Comparison of ENCODE assay signal across 16 cellular contexts in genomic region chr6:55397986-55398385, GRCh38.
"Had no signal": no experiment of that assay in that cellular context is flagged by ENCODE, and none has a peak within 500 bp of the region (broad histone marks: within the 10 kb centered on the region; RNA-seq: fewer than 3 reads in every experiment).

No MANE protein-coding gene starts in this region.

- H3K79me2 ChIP-seq: hepatocyte had no signal

- DNase-seq: effector memory CD4-positive, alpha-beta T cell; foreskin keratinocyte; head of caudate nucleus; naive thymus-derived CD4-positive, alpha-beta T cell; nephron progenitor cell; psoas muscle; retina; right lobe of liver; spleen; stimulated activated CD4-positive, alpha-beta T cell treated with anti-CD3 and anti-CD28 coated beads, Interleukin-15, amount 100 ng/mL, for 24 hours; stimulated activated CD4-positive, alpha-beta T cell treated with anti-CD3 and anti-CD28 coated beads, Interleukin-1b, Interleukin-23, amount 100 ng/mL, for 48 hours; stimulated activated CD4-positive, alpha-beta T cell treated with anti-CD3 and anti-CD28 coated beads, Interleukin-4, amount 100 ng/mL, for 24 hours; tibial artery had no signal

- H3K4me2 ChIP-seq: hepatocyte had no signal

- H3K36me3 ChIP-seq: right lobe of liver, spleen, tibial artery had no signal

- H3K9me3 ChIP-seq: psoas muscle, right lobe of liver, spleen, tibial artery had no signal

- H3K4me1 ChIP-seq: foreskin keratinocyte, psoas muscle, right lobe of liver, spleen, tibial artery had no signal

- H2AFZ ChIP-seq: hepatocyte had no signal

- H3K27me3 ChIP-seq: hepatocyte, right lobe of liver, spleen, tibial artery had no signal

- H3K4me3 ChIP-seq: hepatocyte, psoas muscle, right lobe of liver, spleen, tibial artery had no signal

- H3K27ac ChIP-seq: foreskin keratinocyte, hepatocyte, psoas muscle, right lobe of liver, spleen, tibial artery had no signal

- ATAC-seq: esophagus mucosa; foreskin keratinocyte; naive thymus-derived CD4-positive, alpha-beta T cell; psoas muscle; right lobe of liver; stimulated activated memory B cell treated with anti-CD40 and anti-IgM and Interleukin-4, amounts not matched to agents 10 μg/mL and 1 μg/mL and 100 μg/mL, for 72 hours had no signal
